13 cellular contexts compared by ENCODE assay signal in the genomic region with DNA sequence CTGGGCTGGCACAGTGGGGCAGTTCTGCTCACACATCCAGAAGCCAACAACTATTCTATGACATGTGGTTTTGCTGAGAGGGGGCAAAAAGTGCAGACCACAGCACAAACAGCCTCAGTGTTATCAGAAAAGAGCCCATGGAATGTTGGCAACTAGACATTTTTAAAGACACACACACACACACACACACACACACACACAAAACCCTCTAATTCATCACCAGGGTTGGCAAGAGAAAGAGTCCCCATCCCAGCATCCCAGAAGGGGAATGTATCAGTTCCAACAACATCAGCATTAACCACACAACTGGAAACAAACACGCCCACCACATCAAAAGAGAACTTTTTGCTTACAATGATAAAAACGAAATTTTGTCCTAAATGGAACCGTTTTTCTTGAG.
"Had no signal": no experiment of that assay in that cellular context is flagged by ENCODE, and none has a peak within 500 bp of the region (broad histone marks: within the 10 kb centered on the region; RNA-seq: fewer than 3 reads in every experiment).

No MANE protein-coding gene starts in this region.

- ATAC-seq: activated CD8-positive, alpha-beta T cell treated with anti-CD3 and anti-CD28 coated beads, Interleukin-2, amount 10 ng/mL, durations not matched to agents 7 days and 5 days; esophagus mucosa; mucosa of descending colon; natural killer cell treated with Interleukin-12 subunit alpha and Interleukin-12 subunit beta and Interleukin-15 and Interleukin-18, amount 100 ng/mL, for 72 hours had no signal

- H3K36me3 Mint-ChIP-seq: activated naive CD8-positive, alpha-beta T cell treated with anti-CD3 and anti-CD28 coated beads, Interleukin-2, amount 10 ng/mL, durations not matched to agents 7 days and 5 days; natural killer cell treated with Interleukin-12 subunit alpha and Interleukin-12 subunit beta and Interleukin-15 and Interleukin-18, amount 100 ng/mL, for 72 hours had no signal

- H3K4me1 ChIP-seq: ascending aorta, uterus had no signal

- H3K36me3 ChIP-seq: uterus had no signal

- H3K9me3 Mint-ChIP-seq: activated naive CD8-positive, alpha-beta T cell treated with anti-CD3 and anti-CD28 coated beads, Interleukin-2, amount 10 ng/mL, durations not matched to agents 7 days and 5 days; natural killer cell treated with Interleukin-12 subunit alpha and Interleukin-12 subunit beta and Interleukin-15 and Interleukin-18, amount 100 ng/mL, for 72 hours; stimulated activated naive CD8-positive, alpha-beta T cell treated with anti-CD3 and anti-CD28 coated beads, Interleukin-15, Interleukin-2, amounts not matched to agents 100 ng/mL and 50 ng/mL, for 24 hours had no signal

- H3K4me3 ChIP-seq: ascending aorta, mucosa of descending colon, uterus had no signal

- H3K27me3 Mint-ChIP-seq: stimulated activated naive CD8-positive, alpha-beta T cell treated with anti-CD3 and anti-CD28 coated beads, Interleukin-15, Interleukin-2, amounts not matched to agents 100 ng/mL and 50 ng/mL, for 24 hours had no signal

- DNase-seq: activated CD4-positive, alpha-beta T cell treated with anti-CD3 and anti-CD28 coated beads for 4 hours; activated CD8-positive, alpha-beta memory T cell treated with anti-CD3 and anti-CD28 coated beads, Interleukin-2, amount 50 U/mL, for 48 hours; activated CD8-positive, alpha-beta T cell treated with anti-CD3 and anti-CD28 coated beads, Interleukin-2, amount 10 ng/mL, durations not matched to agents 7 days and 5 days; activated naive CD8-positive, alpha-beta T cell treated with anti-CD3 and anti-CD28 coated beads, Interleukin-2, amount 10 ng/mL, durations not matched to agents 7 days and 5 days; mammary epithelial cell; mucosa of descending colon; occipital lobe; stimulated activated CD4-positive, alpha-beta T cell treated with anti-CD3 and anti-CD28 coated beads, Interleukin-4, amount 100 ng/mL, for 24 hours; uterus had no signal

- H3K27ac ChIP-seq: ascending aorta, uterus had no signal

- H3K4me3 Mint-ChIP-seq: activated CD8-positive, alpha-beta T cell treated with anti-CD3 and anti-CD28 coated beads, Interleukin-2, amount 10 ng/mL, durations not matched to agents 7 days and 5 days; activated naive CD8-positive, alpha-beta T cell treated with anti-CD3 and anti-CD28 coated beads, Interleukin-2, amount 10 ng/mL, durations not matched to agents 7 days and 5 days; natural killer cell treated with Interleukin-12 subunit alpha and Interleukin-12 subunit beta and Interleukin-15 and Interleukin-18, amount 100 ng/mL, for 72 hours; stimulated activated naive CD8-positive, alpha-beta T cell treated with anti-CD3 and anti-CD28 coated beads, Interleukin-15, Interleukin-2, amounts not matched to agents 100 ng/mL and 50 ng/mL, for 24 hours had no signal

- H3K27ac Mint-ChIP-seq: activated CD8-positive, alpha-beta T cell treated with anti-CD3 and anti-CD28 coated beads, Interleukin-2, amount 10 ng/mL, durations not matched to agents 7 days and 5 days; activated naive CD8-positive, alpha-beta T cell treated with anti-CD3 and anti-CD28 coated beads, Interleukin-2, amount 10 ng/mL, durations not matched to agents 7 days and 5 days; natural killer cell treated with Interleukin-12 subunit alpha and Interleukin-12 subunit beta and Interleukin-15 and Interleukin-18, amount 100 ng/mL, for 72 hours; stimulated activated naive CD8-positive, alpha-beta T cell treated with anti-CD3 and anti-CD28 coated beads, Interleukin-15, Interleukin-2, amounts not matched to agents 100 ng/mL and 50 ng/mL, for 24 hours had no signal

- H3K27me3 ChIP-seq: ascending aorta, uterus had no signal

- H3K4me1 Mint-ChIP-seq: activated naive CD8-positive, alpha-beta T cell treated with anti-CD3 and anti-CD28 coated beads, Interleukin-2, amount 10 ng/mL, durations not matched to agents 7 days and 5 days had no signal
